In genomic region chr13:103394670-103395069, GRCh38 we compare ENCODE assay signal across 23 cellular contexts.
"Had no signal": no experiment of that assay in that cellular context is flagged by ENCODE, and none has a peak within 500 bp of the region (broad histone marks: within the 10 kb centered on the region; RNA-seq: fewer than 3 reads in every experiment).

No MANE protein-coding gene starts in this region.

- H3K4me3 ChIP-seq: pancreas, psoas muscle, right lobe of liver, sigmoid colon, stomach, thoracic aorta, thyroid gland, tibial nerve, upper lobe of left lung, vagina had no signal

- H3K36me3 ChIP-seq: neutrophil, pancreas, right lobe of liver, sigmoid colon, stomach, thoracic aorta, thyroid gland, tibial nerve, upper lobe of left lung, vagina had no signal

- H3K27me3 ChIP-seq: neutrophil, pancreas, right lobe of liver, sigmoid colon, stomach, thyroid gland, tibial nerve, upper lobe of left lung, vagina had no signal

- H3K9me3 ChIP-seq: neutrophil, pancreas, psoas muscle, right lobe of liver, sigmoid colon, thoracic aorta, thyroid gland, tibial nerve, upper lobe of left lung, vagina had no signal

- H3K27ac ChIP-seq: neutrophil, pancreas, psoas muscle, right lobe of liver, sigmoid colon, stomach, thoracic aorta, thyroid gland, tibial nerve, upper lobe of left lung, vagina had no signal

- H3K4me1 ChIP-seq: pancreas, psoas muscle, right lobe of liver, stomach, thyroid gland, tibial nerve, upper lobe of left lung, vagina had no signal

- DNase-seq: naive thymus-derived CD8-positive, alpha-beta T cell; nephron progenitor cell; nucleus accumbens; pancreas; psoas muscle; right cardiac atrium; right lobe of liver; sigmoid colon; small intestine; stimulated activated CD4-positive, alpha-beta T cell treated with anti-CD3 and anti-CD28 coated beads, Interleukin-15, amount 100 ng/mL, for 24 hours; stimulated activated CD4-positive, alpha-beta T cell treated with anti-CD3 and anti-CD28 coated beads, Interleukin-2, amount 100 ng/mL, for 24 hours; stimulated activated CD4-positive, alpha-beta T cell treated with anti-CD3 and anti-CD28 coated beads, Interleukin-2, amount 100 ng/mL, for 48 hours; stimulated activated CD4-positive, alpha-beta T cell treated with anti-CD3 and anti-CD28 coated beads, Interleukin-4, amount 100 ng/mL, for 24 hours; stimulated activated naive B cell treated with anti-CD40 and anti-IgM and Interleukin-4, amounts not matched to agents 10 μg/mL and 1 μg/mL and 100 μg/mL, for 72 hours; stimulated activated naive CD4-positive, alpha-beta T cell treated with Interleukin-2 at 50 U/mL for 16 hours; stomach; thyroid gland; trophoblast cell; upper lobe of left lung had no signal
